10 cellular contexts compared by ENCODE assay signal in the genomic region with DNA sequence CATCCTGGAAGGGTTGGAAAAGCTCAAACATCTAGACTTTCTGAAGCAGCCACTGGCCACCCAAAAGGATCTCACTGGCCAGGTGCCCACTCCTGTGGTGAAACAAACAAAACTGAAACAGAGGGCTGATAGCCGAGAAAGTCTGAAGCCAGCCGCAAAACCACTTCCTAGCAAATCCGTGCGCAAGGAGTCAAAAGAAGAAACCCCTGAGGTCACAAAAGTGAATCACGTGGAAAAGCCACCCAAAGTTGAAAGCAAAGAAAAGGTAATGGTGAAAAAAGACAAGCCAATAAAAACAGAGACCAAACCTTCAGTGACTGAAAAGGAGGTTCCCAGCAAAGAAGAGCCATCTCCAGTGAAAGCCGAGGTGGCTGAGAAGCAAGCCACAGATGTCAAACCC.
A peak's percentile ranks its signal among the peaks of the same experiment; 100 is the strongest.
DNase-seq lines count a peak whose midpoint lies in the region; ATAC-seq and TF ChIP-seq lines count a peak whose summit lies in the region.
"Had no signal": no experiment of that assay in that cellular context is flagged by ENCODE, and none has a peak within 500 bp of the region (broad histone marks: within the 10 kb centered on the region; RNA-seq: fewer than 3 reads in every experiment).

No MANE protein-coding gene starts in this region.

- H3K9ac ChIP-seq in mesendoderm (ENCODE audit: low read length): no peak overlapping the region

- peak overlapping the region; percentile 43 to 75 for H3K4me3 Mint-ChIP-seq in effector memory CD8-positive, alpha-beta T cell

- ATAC-seq in GM18517 (IDR thresholded peaks at IDR 0.05; ENCODE audit: unreplicated experiment): peak; percentile 64
- ATAC-seq in GM21447 (IDR thresholded peaks at IDR 0.05; ENCODE audit: unreplicated experiment): peak; percentile 95
- peak; percentile 96 for ATAC-seq in HG03520 (IDR thresholded peaks at IDR 0.05; ENCODE audit: unreplicated experiment)
- peak; percentile 95 for ATAC-seq in effector memory CD8-positive, alpha-beta T cell (replicated peaks)
- ATAC-seq: naive thymus-derived CD8-positive, alpha-beta T cell had no signal

- H3K79me2 ChIP-seq in mesendoderm (ENCODE audit: control insufficient read depth, insufficient read depth, low read length): no peaks in the 10 kb centered on the region

- CTCF ChIA-PET in HEK293T (lab: Yijun Ruan, JAX): no interaction called here

- H2BK120ac ChIP-seq in mesendoderm (ENCODE audit: low read depth, low read length): no peak overlapping the region

- H3K36me3 ChIP-seq in adrenal gland (replicated peaks in 1 of 2): peaks cover 0 to 19% of the 10 kb centered on the region in 2 donors
- H3K36me3 ChIP-seq in mesendoderm (ENCODE audit: control insufficient read depth, insufficient read depth, low read length): peaks cover 41% of the 10 kb centered on the region

- TF ChIP-seq POLR2A in adrenal gland (IDR thresholded peaks at IDR 0.05): no peak

- intact Hi-C loops in adrenal gland (cut with DNase I): no loop called here

- peaks cover 74 to 95% of the 10 kb centered on the region in 2 donors for H3K27me3 Mint-ChIP-seq in effector memory CD8-positive, alpha-beta T cell

- POLR2A ChIA-PET in HEK293T (lab: Yijun Ruan, JAX): no interaction called here

- no peak overlapping the region for H3K56ac ChIP-seq in mesendoderm (ENCODE audit: low read length)

- peaks cover 8% of the 10 kb centered on the region for H3K79me1 ChIP-seq in mesendoderm (ENCODE audit: low read length)

- no peaks in the 10 kb centered on the region for H3K36me3 Mint-ChIP-seq in effector memory CD8-positive, alpha-beta T cell (ENCODE audit: insufficient read depth)

- no peak overlapping the region for H3K27ac ChIP-seq in adrenal gland
- no peak overlapping the region for H3K27ac ChIP-seq in mesendoderm (ENCODE audit: low read depth, low read length)
- H3K27ac ChIP-seq: SJSA1 had no signal

- H3K27ac Mint-ChIP-seq in effector memory CD8-positive, alpha-beta T cell: peak overlapping the region in 1 of 2 donors; percentile 54

- no peak overlapping the region for H3K4me2 ChIP-seq in mesendoderm (ENCODE audit: low read length)

- WGBS in adrenal gland, 4 donors: 93 to 95% (median 94%) methylated on average over 6 of the region's 6 CpGs
- no CpG with 5 or more reads among the region's 6 CpGs for WGBS in mesendoderm (ENCODE audit: extremely low coverage, insufficient coverage, low lambda C conversion rate)

- TF ChIP-seq CTCF in foreskin fibroblast (IDR thresholded peaks at IDR 0.05; ENCODE audit: low read depth, low read length): no peak
- TF ChIP-seq CTCF in adrenal gland (IDR thresholded peaks at IDR 0.05): no peak

- H3K9me3 ChIP-seq in adrenal gland (replicated peaks in 1 of 3): no peaks in the 10 kb centered on the region
- H3K9me3 ChIP-seq: SJSA1 had no signal

- no peak overlapping the region for H2BK15ac ChIP-seq in mesendoderm (replicated peaks; ENCODE audit: low read depth)

- H3K4me3 ChIP-seq in foreskin fibroblast (ENCODE audit: low read depth in 1 of 2, low read length in 2 of 2) (no peak overlapping the region), adrenal gland (no peak overlapping the region), mesendoderm (ENCODE audit: low read length) (no peak overlapping the region)
- H3K4me3 ChIP-seq: SJSA1 had no signal

- no peak overlapping the region for H4K8ac ChIP-seq in mesendoderm (ENCODE audit: low read depth, low read length)

- peak; percentile 42 to 54 (median 43) for DNase-seq in effector memory CD8-positive, alpha-beta T cell
- no peak for DNase-seq in foreskin fibroblast
- no peak for DNase-seq in adrenal gland
- DNase-seq in HEK293T (ENCODE audit: extremely low spot score): no peak
- DNase-seq in mesendoderm: no peak

- no peak overlapping the region for H3K23ac ChIP-seq in mesendoderm (ENCODE audit: low read length)

- peaks cover 14 to 21% of the 10 kb centered on the region in 2 donors for H3K4me1 Mint-ChIP-seq in effector memory CD8-positive, alpha-beta T cell (ENCODE audit: low read depth in 2 of 2)

- no peak overlapping the region for H2AK5ac ChIP-seq in mesendoderm (ENCODE audit: low read length)

- no peak overlapping the region for H3K18ac ChIP-seq in mesendoderm (ENCODE audit: low read length)

- H3K4me1 ChIP-seq in adrenal gland (replicated peaks in 1 of 2) (no peaks in the 10 kb centered on the region), mesendoderm (ENCODE audit: control insufficient read depth, low read depth, low read length) (no peaks in the 10 kb centered on the region)
- H3K4me1 ChIP-seq: SJSA1 had no signal

- no peak overlapping the region for H4K5ac ChIP-seq in mesendoderm (ENCODE audit: low read length)

- H3K4ac ChIP-seq in mesendoderm (ENCODE audit: low read depth, low read length): no peak overlapping the region

- peaks cover 4 to 8% of the 10 kb centered on the region in 2 donors for H3K9me3 Mint-ChIP-seq in effector memory CD8-positive, alpha-beta T cell

- no peak overlapping the region for H2BK5ac ChIP-seq in mesendoderm (ENCODE audit: low read length)

- no peaks in the 10 kb centered on the region for H3K27me3 ChIP-seq in adrenal gland
- no peaks in the 10 kb centered on the region for H3K27me3 ChIP-seq in mesendoderm (ENCODE audit: insufficient read depth, low read length, poor library complexity)
- H3K27me3 ChIP-seq: SJSA1 had no signal

TF ChIP-seq in HEK293T, 16 proteins besides CTCF, POLR2A, EP300 and RAD21:
- TF ChIP-seq, protein P1, sequence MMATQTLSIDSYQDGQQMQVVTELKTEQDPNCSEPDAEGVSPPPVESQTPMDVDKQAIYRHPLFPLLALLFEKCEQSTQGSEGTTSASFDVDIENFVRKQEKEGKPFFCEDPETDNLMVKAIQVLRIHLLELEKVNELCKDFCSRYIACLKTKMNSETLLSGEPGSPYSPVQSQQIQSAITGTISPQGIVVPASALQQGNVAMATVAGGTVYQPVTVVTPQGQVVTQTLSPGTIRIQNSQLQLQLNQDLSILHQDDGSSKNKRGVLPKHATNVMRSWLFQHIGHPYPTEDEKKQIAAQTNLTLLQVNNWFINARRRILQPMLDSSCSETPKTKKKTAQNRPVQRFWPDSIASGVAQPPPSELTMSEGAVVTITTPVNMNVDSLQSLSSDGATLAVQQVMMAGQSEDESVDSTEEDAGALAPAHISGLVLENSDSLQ (IDR thresholded peaks at IDR 0.05): no peak
- TF ChIP-seq CTBP1 (IDR thresholded peaks at IDR 0.05; ENCODE audit: borderline replicate concordance) (no peak), SUZ12 (IDR thresholded peaks at IDR 0.05) (no peak), HDGF (IDR thresholded peaks at IDR 0.05; ENCODE audit: borderline replicate concordance) (no peak), ELF4 (IDR thresholded peaks at IDR 0.05) (no peak), FOXK2 (IDR thresholded peaks at IDR 0.05) (no peak), ZNF384 (IDR thresholded peaks at IDR 0.05) (no peak)

Comparison
In these comparisons a context has a peak if more than half of its experiments do, and no peak if none do; other contexts are left out.
1. DNase-seq: peak in effector memory CD8-positive, alpha-beta T cell (3 of 3); none in foreskin fibroblast (0 of 2), adrenal gland (0 of 7), HEK293T (single experiment) and mesendoderm (single experiment).
2. Peak in every context shown above with its lines, with median percentiles within 50 percentile points of each other: ATAC-seq.